In genomic region chr14:103332143-103332919, GRCh38 we compare ENCODE assay signal across 8 cellular contexts. TPM values are rescaled to one million over a fixed set of nuclear protein-coding genes. Genes with fewer than 3 reads are reported as not detected.
DNase-seq lines count a peak whose midpoint lies in the region; ATAC-seq, FAIRE-seq and TF ChIP-seq lines count a peak whose summit lies in the region.

No MANE protein-coding gene starts in this region.

- no peak for TF ChIP-seq CTCF in spleen (IDR thresholded peaks at IDR 0.05 in 8 of 11, conservative IDR thresholded peaks at IDR 0.05 in 3 of 11)

- no peak for FAIRE-seq in urothelium cell line (lab: Jason Lieb, UNC)

- peak overlapping the region in 3 of 8 donors; percentile 85 to 96 (median 95) for H3K4me3 ChIP-seq in spleen

- no peaks in the 10 kb centered on the region for H3K27me3 ChIP-seq in spleen (replicated peaks in 1 of 7)

- peak; percentile 30 for DNase-seq in SIG-M5 treated with dmso at 0.1 percent for 504 hours (lab: John Stamatoyannopoulos, UW; ENCODE audit: unreplicated experiment)
- no peak for DNase-seq in SIG-M5 (lab: John Stamatoyannopoulos, UW)
- DNase-seq in fibroblast of peridontal ligament (ENCODE audit: extremely low read depth) = peak; percentile 48
- no peak for DNase-seq in spleen
- DNase-seq in urothelium cell line (ENCODE audit: low spot score) = no peak

- 84 to 92% (median 87%) methylated on average over 9 of the region's 9 CpGs for WGBS in spleen, 5 donors

- H3K27ac ChIP-seq in spleen = peak overlapping the region; percentile 98 to 100 (median 100)

- H3K36me3 ChIP-seq in spleen = peaks cover 2 to 22% (median 20%) of the 10 kb centered on the region in 6 donors

- H3K9me3 ChIP-seq in spleen = no peaks in the 10 kb centered on the region

- H3K4me1 ChIP-seq in spleen = peaks cover 19 to 58% (median 37%) of the 10 kb centered on the region in 6 donors

- TF ChIP-seq POLR2A in Raji (IDR thresholded peaks at IDR 0.05; ENCODE audit: insufficient read depth, low read depth, low read length) (0 out of 2 replicates have a peak, but pooled peaks have one; percentile 6), spleen (IDR thresholded peaks at IDR 0.05) (no peak)

- ATAC-seq in GM21526 (IDR thresholded peaks at IDR 0.05; ENCODE audit: low FRiP score, unreplicated experiment) = no peak
- ATAC-seq in HG02642 (IDR thresholded peaks at IDR 0.05; ENCODE audit: poor library complexity, unreplicated experiment) = no peak

- intact Hi-C loops in spleen (cut with DNase I; ENCODE audit: low total_unique reads) = no loop called here

RNA-seq across cellular contexts. Expression of gene EIF5, which starts 1.7 kb away (rescaled TPM):
- 100 to 1,000 TPM; 173 to 261 (median 228) TPM for total RNA-seq in spleen
- 10 to 100 TPM; 31.9 to 60.0 (median 46.8) TPM for polyA plus RNA-seq in spleen

RNA-seq across cellular contexts. Expression of gene MARK3, which starts 52.9 kb away (rescaled TPM):
- total RNA-seq in spleen = 100 to 1,000 TPM in 6 of 7 donors, 10 to 100 TPM in 1; 89.3 to 144 (median 114) TPM
- 10 to 100 TPM; 40.4 to 98.7 (median 70.0) TPM for polyA plus RNA-seq in spleen

Comparison
In these comparisons a context has a peak if more than half of its experiments do, and no peak if none do; other contexts are left out.
1. DNase-seq: peak in SIG-M5 treated with dmso at 0.1 percent for 504 hours (single experiment) and fibroblast of peridontal ligament (single experiment); none in SIG-M5 (single experiment), spleen (single experiment) and urothelium cell line (single experiment).